18 cellular contexts compared by ENCODE assay signal in the genomic region with DNA sequence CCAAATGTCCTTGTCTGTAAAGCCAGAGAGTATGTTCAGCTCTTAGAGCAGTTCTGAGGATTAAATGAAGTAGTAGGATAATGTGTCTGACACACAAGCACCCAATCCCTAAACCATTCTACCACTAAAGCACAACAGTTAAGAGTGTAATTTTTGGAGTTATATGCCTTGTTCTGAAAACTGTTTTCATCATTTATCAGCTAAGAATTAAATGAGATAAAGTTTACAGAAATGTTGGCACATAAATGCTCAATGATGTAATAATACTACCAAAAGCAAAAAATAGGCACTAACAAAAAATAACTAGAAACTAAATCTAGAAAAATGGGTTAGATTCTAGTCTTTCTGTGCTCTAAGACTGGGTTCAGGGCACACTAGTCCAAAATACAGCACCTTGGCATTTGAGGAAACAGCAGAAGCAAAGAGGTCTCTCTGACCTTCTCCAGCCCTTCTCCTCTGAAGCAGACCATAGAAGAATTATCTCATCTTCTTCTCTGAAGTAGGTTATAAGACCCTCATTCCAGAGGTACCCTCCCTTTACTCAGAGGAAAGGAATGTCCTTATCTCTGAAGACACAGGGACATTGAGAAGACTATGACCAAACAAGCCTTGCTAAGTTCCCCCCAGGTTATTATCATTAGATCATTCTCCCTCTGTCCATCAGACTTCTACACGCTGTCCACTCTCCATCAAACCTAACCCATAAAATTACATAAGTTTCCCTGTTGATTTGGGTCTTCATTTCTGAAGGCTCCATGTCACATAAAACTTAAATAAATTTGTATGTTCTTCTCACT.
"Had no signal": no experiment of that assay in that cellular context is flagged by ENCODE, and none has a peak within 500 bp of the region (broad histone marks: within the 10 kb centered on the region; RNA-seq: fewer than 3 reads in every experiment).

No MANE protein-coding gene starts in this region.

- H3K4me3 Mint-ChIP-seq: nephron progenitor cell had no signal

- H3K4me1 ChIP-seq: colonic mucosa, prostate gland had no signal

- H3K27ac ChIP-seq: colonic mucosa, prostate gland, skin epidermis, tibial nerve had no signal

- H3K4me3 ChIP-seq: colonic mucosa, prostate gland, skin epidermis, tibial nerve had no signal

- H3K9me3 ChIP-seq: colonic mucosa, prostate gland, tibial nerve had no signal

- ATAC-seq: activated naive CD4-positive, alpha-beta T cell treated with anti-CD3 and anti-CD28 coated beads, Interleukin-2, amount 50 U/mL, for 72 hours had no signal

- H3K9me3 Mint-ChIP-seq: nephron progenitor cell had no signal

- FAIRE-seq: endothelial cell of umbilical vein had no signal

- H3K36me3 ChIP-seq: colonic mucosa, prostate gland, tibial nerve had no signal

- H3K27ac Mint-ChIP-seq: activated naive CD4-positive, alpha-beta T cell treated with anti-CD3 and anti-CD28 coated beads, Interleukin-2, amount 50 U/mL, for 72 hours; nephron progenitor cell had no signal

- DNase-seq: activated T-cell treated with anti-CD3 and anti-CD28 coated beads for 4 hours; amniotic stem cell; caudate nucleus; colonic mucosa; foreskin melanocyte; mesenchymal stem cell; nephron progenitor cell; occipital lobe; right cardiac atrium; stimulated activated CD4-positive, alpha-beta T cell treated with anti-CD3 and anti-CD28 coated beads, Interleukin-15, amount 100 ng/mL, for 24 hours; stimulated activated CD4-positive, alpha-beta T cell treated with anti-CD3 and anti-CD28 coated beads, Interleukin-4, amount 100 ng/mL, for 1 hour; stimulated activated naive CD4-positive, alpha-beta T cell; T-helper 9 cell had no signal
